In genomic region chr2:30695749-30696148, GRCh38 we compare ENCODE assay signal across 19 cellular contexts.
"Had no signal": no experiment of that assay in that cellular context is flagged by ENCODE, and none has a peak within 500 bp of the region (broad histone marks: within the 10 kb centered on the region; RNA-seq: fewer than 3 reads in every experiment).

No MANE protein-coding gene starts in this region.

- H3K27ac ChIP-seq: colonic mucosa, hepatocyte, skin epidermis, uterus had no signal

- H3K4me3 ChIP-seq: colonic mucosa, hepatocyte, psoas muscle, skin epidermis, upper lobe of left lung, uterus had no signal

- DNase-seq: colonic mucosa; effector CD8-positive, alpha-beta T cell; foreskin melanocyte; kidney; left colon; midbrain; naive B cell; occipital lobe; psoas muscle; retina; stimulated activated CD4-positive, alpha-beta T cell treated with anti-CD3 and anti-CD28 coated beads, Interleukin-2, amount 100 ng/mL, for 24 hours; stimulated activated CD4-positive, alpha-beta T cell treated with anti-CD3 and anti-CD28 coated beads, Interleukin-4, amount 100 ng/mL, for 4 hours; stimulated activated naive B cell treated with anti-CD40 and anti-IgM and Interleukin-4, amounts not matched to agents 10 μg/mL and 1 μg/mL and 100 μg/mL, for 72 hours; stimulated activated naive CD8-positive, alpha-beta T cell treated with anti-CD3 and anti-CD28 coated beads, Interleukin-15, amount 100 ng/mL, for 72 hours; upper lobe of left lung; uterus had no signal

- H3K36me3 ChIP-seq: colonic mucosa, upper lobe of left lung, uterus had no signal

- H3K27me3 ChIP-seq: colonic mucosa, hepatocyte, upper lobe of left lung, uterus had no signal

- H3K4me1 ChIP-seq: colonic mucosa had no signal

- ATAC-seq: left colon; psoas muscle; sciatic nerve; stimulated activated naive B cell treated with anti-CD40 and anti-IgM and Interleukin-4, amounts not matched to agents 10 μg/mL and 1 μg/mL and 100 μg/mL, for 72 hours; stimulated activated naive CD8-positive, alpha-beta T cell treated with anti-CD3 and anti-CD28 coated beads, Interleukin-15, amount 100 ng/mL, for 72 hours had no signal

- H3K9me3 ChIP-seq: colonic mucosa, psoas muscle, upper lobe of left lung, uterus had no signal
